In the genomic region with DNA sequence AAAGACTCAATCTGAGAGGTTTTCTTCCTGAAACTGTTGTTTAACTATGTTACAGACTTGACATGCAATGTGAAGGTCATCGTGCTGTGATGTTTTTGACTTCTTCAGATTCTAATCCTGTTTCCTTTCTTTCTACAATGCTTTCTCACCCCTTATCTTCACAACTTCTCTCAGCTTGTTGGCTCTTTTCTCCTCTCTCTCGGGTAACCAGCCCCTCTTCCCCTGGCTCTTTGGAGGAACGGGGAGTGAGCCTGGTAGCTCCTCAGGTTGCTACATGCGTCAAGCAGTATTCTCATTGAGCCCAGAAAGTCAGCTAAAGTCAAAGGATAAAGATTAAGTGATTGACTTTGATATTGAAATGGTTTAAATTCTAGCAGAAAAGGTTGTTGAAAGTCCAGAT, we compare ENCODE assay signal across 1 cellular context.
TF ChIP-seq lines count a peak whose summit lies in the region.

No MANE protein-coding gene starts in this region.

TF ChIP-seq in GM23338, 12 proteins besides CTCF, POLR2A, EP300 and RAD21 (continued from another document):
- TF ChIP-seq, protein P1, sequence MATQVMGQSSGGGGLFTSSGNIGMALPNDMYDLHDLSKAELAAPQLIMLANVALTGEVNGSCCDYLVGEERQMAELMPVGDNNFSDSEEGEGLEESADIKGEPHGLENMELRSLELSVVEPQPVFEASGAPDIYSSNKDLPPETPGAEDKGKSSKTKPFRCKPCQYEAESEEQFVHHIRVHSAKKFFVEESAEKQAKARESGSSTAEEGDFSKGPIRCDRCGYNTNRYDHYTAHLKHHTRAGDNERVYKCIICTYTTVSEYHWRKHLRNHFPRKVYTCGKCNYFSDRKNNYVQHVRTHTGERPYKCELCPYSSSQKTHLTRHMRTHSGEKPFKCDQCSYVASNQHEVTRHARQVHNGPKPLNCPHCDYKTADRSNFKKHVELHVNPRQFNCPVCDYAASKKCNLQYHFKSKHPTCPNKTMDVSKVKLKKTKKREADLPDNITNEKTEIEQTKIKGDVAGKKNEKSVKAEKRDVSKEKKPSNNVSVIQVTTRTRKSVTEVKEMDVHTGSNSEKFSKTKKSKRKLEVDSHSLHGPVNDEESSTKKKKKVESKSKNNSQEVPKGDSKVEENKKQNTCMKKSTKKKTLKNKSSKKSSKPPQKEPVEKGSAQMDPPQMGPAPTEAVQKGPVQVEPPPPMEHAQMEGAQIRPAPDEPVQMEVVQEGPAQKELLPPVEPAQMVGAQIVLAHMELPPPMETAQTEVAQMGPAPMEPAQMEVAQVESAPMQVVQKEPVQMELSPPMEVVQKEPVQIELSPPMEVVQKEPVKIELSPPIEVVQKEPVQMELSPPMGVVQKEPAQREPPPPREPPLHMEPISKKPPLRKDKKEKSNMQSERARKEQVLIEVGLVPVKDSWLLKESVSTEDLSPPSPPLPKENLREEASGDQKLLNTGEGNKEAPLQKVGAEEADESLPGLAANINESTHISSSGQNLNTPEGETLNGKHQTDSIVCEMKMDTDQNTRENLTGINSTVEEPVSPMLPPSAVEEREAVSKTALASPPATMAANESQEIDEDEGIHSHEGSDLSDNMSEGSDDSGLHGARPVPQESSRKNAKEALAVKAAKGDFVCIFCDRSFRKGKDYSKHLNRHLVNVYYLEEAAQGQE (IDR thresholded peaks at IDR 0.05; ENCODE audit: unreplicated experiment) = no peak
- TF ChIP-seq STAT1 (IDR thresholded peaks at IDR 0.05; ENCODE audit: unreplicated experiment) = no peak
- TF ChIP-seq EZH2 (IDR thresholded peaks at IDR 0.05; ENCODE audit: low read depth, unreplicated experiment) = no peak
- TF ChIP-seq POLR2AphosphoS5 (IDR thresholded peaks at IDR 0.05; ENCODE audit: low read depth) = no peak
- TF ChIP-seq EZH2phosphoT487 (IDR thresholded peaks at IDR 0.05; ENCODE audit: unreplicated experiment) = no peak
- TF ChIP-seq CREB1 (CRISPR knock-in tag; IDR thresholded peaks at IDR 0.05; ENCODE audit: low read depth) = no peak
- TF ChIP-seq ZNF331 (CRISPR knock-in tag; IDR thresholded peaks at IDR 0.05; ENCODE audit: low read depth) = no peak
- TF ChIP-seq, protein P2, sequence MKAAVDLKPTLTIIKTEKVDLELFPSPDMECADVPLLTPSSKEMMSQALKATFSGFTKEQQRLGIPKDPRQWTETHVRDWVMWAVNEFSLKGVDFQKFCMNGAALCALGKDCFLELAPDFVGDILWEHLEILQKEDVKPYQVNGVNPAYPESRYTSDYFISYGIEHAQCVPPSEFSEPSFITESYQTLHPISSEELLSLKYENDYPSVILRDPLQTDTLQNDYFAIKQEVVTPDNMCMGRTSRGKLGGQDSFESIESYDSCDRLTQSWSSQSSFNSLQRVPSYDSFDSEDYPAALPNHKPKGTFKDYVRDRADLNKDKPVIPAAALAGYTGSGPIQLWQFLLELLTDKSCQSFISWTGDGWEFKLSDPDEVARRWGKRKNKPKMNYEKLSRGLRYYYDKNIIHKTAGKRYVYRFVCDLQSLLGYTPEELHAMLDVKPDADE (IDR thresholded peaks at IDR 0.05) = no peak
- TF ChIP-seq, protein P3, sequence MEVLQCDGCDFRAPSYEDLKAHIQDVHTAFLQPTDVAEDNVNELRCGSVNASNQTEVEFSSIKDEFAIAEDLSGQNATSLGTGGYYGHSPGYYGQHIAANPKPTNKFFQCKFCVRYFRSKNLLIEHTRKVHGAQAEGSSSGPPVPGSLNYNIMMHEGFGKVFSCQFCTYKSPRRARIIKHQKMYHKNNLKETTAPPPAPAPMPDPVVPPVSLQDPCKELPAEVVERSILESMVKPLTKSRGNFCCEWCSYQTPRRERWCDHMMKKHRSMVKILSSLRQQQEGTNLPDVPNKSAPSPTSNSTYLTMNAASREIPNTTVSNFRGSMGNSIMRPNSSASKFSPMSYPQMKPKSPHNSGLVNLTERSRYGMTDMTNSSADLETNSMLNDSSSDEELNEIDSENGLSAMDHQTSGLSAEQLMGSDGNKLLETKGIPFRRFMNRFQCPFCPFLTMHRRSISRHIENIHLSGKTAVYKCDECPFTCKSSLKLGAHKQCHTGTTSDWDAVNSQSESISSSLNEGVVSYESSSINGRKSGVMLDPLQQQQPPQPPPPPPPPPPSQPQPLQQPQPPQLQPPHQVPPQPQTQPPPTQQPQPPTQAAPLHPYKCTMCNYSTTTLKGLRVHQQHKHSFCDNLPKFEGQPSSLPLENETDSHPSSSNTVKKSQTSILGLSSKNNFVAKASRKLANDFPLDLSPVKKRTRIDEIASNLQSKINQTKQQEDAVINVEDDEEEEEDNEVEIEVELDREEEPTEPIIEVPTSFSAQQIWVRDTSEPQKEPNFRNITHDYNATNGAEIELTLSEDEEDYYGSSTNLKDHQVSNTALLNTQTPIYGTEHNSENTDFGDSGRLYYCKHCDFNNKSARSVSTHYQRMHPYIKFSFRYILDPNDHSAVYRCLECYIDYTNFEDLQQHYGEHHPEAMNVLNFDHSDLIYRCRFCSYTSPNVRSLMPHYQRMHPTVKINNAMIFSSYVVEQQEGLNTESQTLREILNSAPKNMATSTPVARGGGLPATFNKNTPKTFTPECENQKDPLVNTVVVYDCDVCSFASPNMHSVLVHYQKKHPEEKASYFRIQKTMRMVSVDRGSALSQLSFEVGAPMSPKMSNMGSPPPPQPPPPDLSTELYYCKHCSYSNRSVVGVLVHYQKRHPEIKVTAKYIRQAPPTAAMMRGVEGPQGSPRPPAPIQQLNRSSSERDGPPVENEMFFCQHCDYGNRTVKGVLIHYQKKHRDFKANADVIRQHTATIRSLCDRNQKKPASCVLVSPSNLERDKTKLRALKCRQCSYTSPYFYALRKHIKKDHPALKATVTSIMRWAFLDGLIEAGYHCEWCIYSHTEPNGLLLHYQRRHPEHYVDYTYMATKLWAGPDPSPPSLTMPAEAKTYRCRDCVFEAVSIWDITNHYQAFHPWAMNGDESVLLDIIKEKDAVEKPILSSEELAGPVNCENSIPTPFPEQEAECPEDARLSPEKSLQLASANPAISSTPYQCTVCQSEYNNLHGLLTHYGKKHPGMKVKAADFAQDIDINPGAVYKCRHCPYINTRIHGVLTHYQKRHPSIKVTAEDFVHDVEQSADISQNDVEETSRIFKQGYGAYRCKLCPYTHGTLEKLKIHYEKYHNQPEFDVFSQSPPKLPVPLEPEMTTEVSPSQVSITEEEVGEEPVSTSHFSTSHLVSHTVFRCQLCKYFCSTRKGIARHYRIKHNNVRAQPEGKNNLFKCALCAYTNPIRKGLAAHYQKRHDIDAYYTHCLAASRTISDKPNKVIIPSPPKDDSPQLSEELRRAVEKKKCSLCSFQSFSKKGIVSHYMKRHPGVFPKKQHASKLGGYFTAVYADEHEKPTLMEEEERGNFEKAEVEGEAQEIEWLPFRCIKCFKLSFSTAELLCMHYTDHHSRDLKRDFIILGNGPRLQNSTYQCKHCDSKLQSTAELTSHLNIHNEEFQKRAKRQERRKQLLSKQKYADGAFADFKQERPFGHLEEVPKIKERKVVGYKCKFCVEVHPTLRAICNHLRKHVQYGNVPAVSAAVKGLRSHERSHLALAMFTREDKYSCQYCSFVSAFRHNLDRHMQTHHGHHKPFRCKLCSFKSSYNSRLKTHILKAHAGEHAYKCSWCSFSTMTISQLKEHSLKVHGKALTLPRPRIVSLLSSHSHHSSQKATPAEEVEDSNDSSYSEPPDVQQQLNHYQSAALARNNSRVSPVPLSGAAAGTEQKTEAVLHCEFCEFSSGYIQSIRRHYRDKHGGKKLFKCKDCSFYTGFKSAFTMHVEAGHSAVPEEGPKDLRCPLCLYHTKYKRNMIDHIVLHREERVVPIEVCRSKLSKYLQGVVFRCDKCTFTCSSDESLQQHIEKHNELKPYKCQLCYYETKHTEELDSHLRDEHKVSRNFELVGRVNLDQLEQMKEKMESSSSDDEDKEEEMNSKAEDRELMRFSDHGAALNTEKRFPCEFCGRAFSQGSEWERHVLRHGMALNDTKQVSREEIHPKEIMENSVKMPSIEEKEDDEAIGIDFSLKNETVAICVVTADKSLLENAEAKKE (CRISPR knock-in tag; IDR thresholded peaks at IDR 0.05) = no peak
- TF ChIP-seq JUNB (IDR thresholded peaks at IDR 0.05; ENCODE audit: unreplicated experiment) = no peak
